9 cellular contexts compared by ENCODE assay signal in the genomic region with DNA sequence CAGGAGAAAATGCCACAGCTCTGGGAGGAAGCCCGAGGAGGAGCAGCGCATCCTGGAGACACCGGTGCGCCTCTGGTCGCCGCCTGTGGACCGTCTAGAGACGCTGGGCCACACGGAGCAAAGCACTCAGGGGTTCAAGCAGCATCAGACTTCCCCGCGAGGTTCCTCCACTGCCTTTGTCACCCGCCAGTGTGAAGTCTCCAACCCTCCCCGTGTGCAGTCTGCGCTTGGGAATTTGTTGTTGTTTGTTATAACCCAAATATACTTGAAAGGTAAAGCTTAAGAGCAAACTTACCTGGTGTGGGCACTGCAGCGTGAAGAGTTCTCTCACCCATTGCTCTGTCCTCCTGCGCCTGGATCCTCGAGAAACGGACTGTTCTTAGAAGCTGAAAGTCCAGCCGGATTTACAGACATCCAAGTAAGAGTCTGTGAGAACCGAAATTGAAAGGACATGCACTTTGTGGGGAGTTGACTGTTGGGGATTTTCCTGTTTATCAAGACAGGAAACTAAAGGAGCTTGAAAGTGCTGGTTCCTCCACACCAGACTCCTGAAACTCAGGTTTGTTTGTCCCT. TPM values are rescaled to one million over a fixed set of nuclear protein-coding genes. Genes with fewer than 3 reads are reported as not detected.
A peak's percentile ranks its signal among the peaks of the same experiment; 100 is the strongest.
DNase-seq lines count a peak whose midpoint lies in the region; ATAC-seq lines count a peak whose summit lies in the region.
"Had no signal": no experiment of that assay in that cellular context is flagged by ENCODE, and none has a peak within 500 bp of the region (broad histone marks: within the 10 kb centered on the region; RNA-seq: fewer than 3 reads in every experiment).

TSS of gene GBP4 (minus strand) at position 443 of the 573 bp plus-strand sequence. CDS start at position 335, 108 bp downstream.

- H3K4me1 ChIP-seq in ACC112 (ENCODE audit: control insufficient read depth, insufficient read depth, low read length, unreplicated experiment) (peaks cover 5% of the 10 kb centered on the region), muscle layer of duodenum (ENCODE audit: control insufficient read depth in 1 of 2, insufficient read depth in 2 of 2, low read length in 2 of 2) (peaks cover 0 to 4% of the 10 kb centered on the region in 2 donors)

- H3K36me3 Mint-ChIP-seq in activated CD4-positive, alpha-beta memory T cell treated with anti-CD3 and anti-CD28 coated beads for 36 hours, result peaks cover 26% of the 10 kb centered on the region
- H3K36me3 Mint-ChIP-seq in effector memory CD8-positive, alpha-beta T cell (ENCODE audit: insufficient read depth), result peaks cover 37% of the 10 kb centered on the region

- H3K4me3 ChIP-seq in ACC112 (ENCODE audit: low read depth, low read length) (peak within 1 kb of the TSS; percentile 93), muscle layer of duodenum (ENCODE audit: low read depth in 1 of 2, low read length in 2 of 2) (peak within 1 kb of the TSS; percentile 67 to 96)

- DNase-seq in GM19238 (ENCODE audit: insufficient read length, low spot score) (peak; percentile 19), NCI-H510A treated with DMSO at 0.1 percent for 48 hours (lab: John Stamatoyannopoulos, UW) (no peak)
- DNase-seq in activated CD4-positive, alpha-beta memory T cell treated with anti-CD3 and anti-CD28 coated beads for 36 hours, result peak; percentile 60
- peak; percentile 28 to 33 (median 32) for DNase-seq in effector memory CD8-positive, alpha-beta T cell
- DNase-seq in stimulated activated naive CD8-positive, alpha-beta T cell treated with anti-CD3 and anti-CD28 coated beads, Interleukin-15, Interleukin-2, amounts not matched to agents 100 U/mL and 50 U/mL, for 24 hours, result peak; percentile 51

- H3K9me3 ChIP-seq in muscle layer of duodenum (ENCODE audit: control insufficient read depth in 1 of 2, low read length in 2 of 2), result no peaks in the 10 kb centered on the region

- H3K79me2 ChIP-seq in ACC112 (ENCODE audit: control insufficient read depth, insufficient read depth, low read length, unreplicated experiment), result no peaks in the 10 kb centered on the region

- H3K27ac ChIP-seq in ACC112 (ENCODE audit: low read depth, low read length), result peak within 1 kb of the TSS; percentile 26; the same call in 1 of the 2 replicates
- peak within 1 kb of the TSS; percentile 91 for H3K27ac ChIP-seq in muscle layer of duodenum (ENCODE audit: low read length)

- H3K27me3 ChIP-seq in ACC112 (ENCODE audit: insufficient read depth, low read length), result no peaks in the 10 kb centered on the region
- H3K27me3 ChIP-seq in muscle layer of duodenum (ENCODE audit: low read depth, low read length), result no peaks in the 10 kb centered on the region

- H2AFZ ChIP-seq in ACC112 (ENCODE audit: low read length, unreplicated experiment), result peak within 1 kb of the TSS; percentile 85

- ATAC-seq in HG03520 (IDR thresholded peaks at IDR 0.05; ENCODE audit: unreplicated experiment), result peak; percentile 44
- ATAC-seq in effector memory CD8-positive, alpha-beta T cell (replicated peaks), result peak; percentile 69
- ATAC-seq in stimulated activated naive CD8-positive, alpha-beta T cell treated with anti-CD3 and anti-CD28 coated beads, Interleukin-15, Interleukin-2, amounts not matched to agents 100 U/mL and 50 U/mL, for 24 hours, result peak; percentile 60

- H3K4me1 Mint-ChIP-seq in activated CD4-positive, alpha-beta memory T cell treated with anti-CD3 and anti-CD28 coated beads for 36 hours (ENCODE audit: low read depth), result peaks cover 80% of the 10 kb centered on the region
- peaks cover 43 to 76% of the 10 kb centered on the region in 2 donors for H3K4me1 Mint-ChIP-seq in effector memory CD8-positive, alpha-beta T cell (ENCODE audit: low read depth in 2 of 2)

- H3K9me3 Mint-ChIP-seq in activated CD4-positive, alpha-beta memory T cell treated with anti-CD3 and anti-CD28 coated beads for 36 hours, result no peaks in the 10 kb centered on the region
- no peaks in the 10 kb centered on the region for H3K9me3 Mint-ChIP-seq in effector memory CD8-positive, alpha-beta T cell

- POLR2A ChIA-PET in activated CD4-positive, alpha-beta memory T cell treated with anti-CD3 and anti-CD28 coated beads for 36 hours (lab: Charles Lee), result interaction anchor here (0.8 to 3.1 kb wide), 15 partner anchors 9 to 165 kb away, joined by 3 to 38 read pairs (median 4); partner anchors contain the start of genes GBP1, GBP2, GBP5 and GBP6

- H3K27me3 Mint-ChIP-seq in activated CD4-positive, alpha-beta memory T cell treated with anti-CD3 and anti-CD28 coated beads for 36 hours, result no peaks in the 10 kb centered on the region
- H3K27me3 Mint-ChIP-seq in effector memory CD8-positive, alpha-beta T cell, result no peaks in the 10 kb centered on the region

- CTCF ChIA-PET in activated CD4-positive, alpha-beta memory T cell treated with anti-CD3 and anti-CD28 coated beads for 36 hours (lab: Charles Lee), result interaction anchor here (0.7 to 2.1 kb wide), 9 partner anchors 71 to 253 kb away, joined by 3 to 12 read pairs (median 4); no protein-coding TSS in a partner anchor

- intact Hi-C loops in activated CD4-positive, alpha-beta memory T cell treated with anti-CD3 and anti-CD28 coated beads for 36 hours (cut with micrococcal nuclease), result loop anchor here (1.0 to 5.0 kb wide), 11 partner anchors 27 to 409 kb away; partner anchors contain the start of genes GBP1, GBP2, GBP3 and GTF2B

- H3K4me3 Mint-ChIP-seq in activated CD4-positive, alpha-beta memory T cell treated with anti-CD3 and anti-CD28 coated beads for 36 hours, result peak within 1 kb of the TSS; percentile 88
- H3K4me3 Mint-ChIP-seq in effector memory CD8-positive, alpha-beta T cell, result peak within 1 kb of the TSS; percentile 93 to 95

- H3K36me3 ChIP-seq in ACC112 (ENCODE audit: insufficient read depth, low read length) (no peaks in the 10 kb centered on the region), muscle layer of duodenum (ENCODE audit: control insufficient read depth in 1 of 2, insufficient read depth in 2 of 2, low read length in 2 of 2) (no peaks in the 10 kb centered on the region)

- H3K27ac Mint-ChIP-seq in activated CD4-positive, alpha-beta memory T cell treated with anti-CD3 and anti-CD28 coated beads for 36 hours, result peak within 1 kb of the TSS; percentile 90
- peak within 1 kb of the TSS; percentile 98 for H3K27ac Mint-ChIP-seq in effector memory CD8-positive, alpha-beta T cell

RNA-seq across cellular contexts. Expression of gene GBP4, which starts in this region (rescaled TPM):
- 10 to 100 TPM; 26.5 to 29.9 TPM for total RNA-seq in activated CD4-positive, alpha-beta memory T cell treated with anti-CD3 and anti-CD28 coated beads for 36 hours
- total RNA-seq: myocyte had no signal
